Comparison of ENCODE assay signal across 9 cellular contexts in genomic region chr17:59839646-59840328, GRCh38. TPM values are rescaled to one million over a fixed set of nuclear protein-coding genes. Genes with fewer than 3 reads are reported as not detected.
DNase-seq lines count a peak whose midpoint lies in the region; ATAC-seq, FAIRE-seq and TF ChIP-seq lines count a peak whose summit lies in the region.
"Had no signal": no experiment of that assay in that cellular context is flagged by ENCODE, and none has a peak within 500 bp of the region (broad histone marks: within the 10 kb centered on the region; RNA-seq: fewer than 3 reads in every experiment).

No MANE protein-coding gene starts in this region.

- peaks cover 0 to 3% of the 10 kb centered on the region in 2 donors for H3K4me1 ChIP-seq in small intestine (ENCODE audit: control insufficient read depth in 2 of 2, insufficient read depth in 1 of 2, low read depth in 1 of 2, low read length in 1 of 2)

- H3K27ac ChIP-seq in small intestine (ENCODE audit: low read depth in 1 of 2, low read length in 1 of 2), result peak overlapping the region; percentile 98 to 99

- no peaks in the 10 kb centered on the region for H3K9me3 Mint-ChIP-seq in T-helper 2 cell treated with Interferon-gamma antibody and Interleukin-4, amounts not matched to agents 5 μg/mL and 100 μg/mL, for 36 hours

- peaks cover 3 to 9% of the 10 kb centered on the region in 2 donors for H3K36me3 ChIP-seq in small intestine (ENCODE audit: control insufficient read depth in 2 of 2, insufficient read depth in 2 of 2, low read length in 2 of 2)

- peak overlapping the region; percentile 99 for H3K4me3 Mint-ChIP-seq in T-helper 2 cell treated with Interferon-gamma antibody and Interleukin-4, amounts not matched to agents 5 μg/mL and 100 μg/mL, for 36 hours

- WGBS in small intestine, 3 donors, result 3 to 17% (median 6%) methylated on average over 6 of the region's 6 CpGs

- peak overlapping the region; percentile 80 for H3K4me3 ChIP-seq in fibroblast of villous mesenchyme (ENCODE audit: low read depth, low read length)
- H3K4me3 ChIP-seq in small intestine (ENCODE audit: low read depth in 1 of 2, low read length in 2 of 2), result peak overlapping the region; percentile 51 to 72

- ATAC-seq in omental fat pad (ENCODE audit: low FRiP score) (no peak), HG03025 (IDR thresholded peaks at IDR 0.05; ENCODE audit: low FRiP score, unreplicated experiment) (no peak), HG03039 (IDR thresholded peaks at IDR 0.05; ENCODE audit: unreplicated experiment) (no peak)

- no peak for FAIRE-seq in small intestine (lab: Jason Lieb, UNC)
- FAIRE-seq: A204.1 had no signal

- peaks cover 27% of the 10 kb centered on the region for H3K4me1 Mint-ChIP-seq in T-helper 2 cell treated with Interferon-gamma antibody and Interleukin-4, amounts not matched to agents 5 μg/mL and 100 μg/mL, for 36 hours (ENCODE audit: low read depth)

- DNase-seq in DMS 273 (lab: John Stamatoyannopoulos, UW; ENCODE audit: unreplicated experiment) (peak; percentile 58), DMS 273 treated with DMSO at 0.1 percent for 48 hours (lab: John Stamatoyannopoulos, UW) (no peak), fibroblast of villous mesenchyme (ENCODE audit: low read depth) (peak; percentile 55), small intestine (peak; percentile 47), omental fat pad (ENCODE audit: low spot score) (no peak)
- DNase-seq in T-helper 2 cell treated with Interferon-gamma antibody and Interleukin-4, amounts not matched to agents 5 μg/mL and 100 μg/mL, for 36 hours (ENCODE audit: low spot score), result no peak

- peaks cover 58% of the 10 kb centered on the region for H3K36me3 Mint-ChIP-seq in T-helper 2 cell treated with Interferon-gamma antibody and Interleukin-4, amounts not matched to agents 5 μg/mL and 100 μg/mL, for 36 hours (ENCODE audit: low read depth)

- peak overlapping the region; percentile 99 for H3K27ac Mint-ChIP-seq in T-helper 2 cell treated with Interferon-gamma antibody and Interleukin-4, amounts not matched to agents 5 μg/mL and 100 μg/mL, for 36 hours

- H3K9me3 ChIP-seq in small intestine (ENCODE audit: control insufficient read depth, low read depth), result no peaks in the 10 kb centered on the region

- H3K27me3 Mint-ChIP-seq in T-helper 2 cell treated with Interferon-gamma antibody and Interleukin-4, amounts not matched to agents 5 μg/mL and 100 μg/mL, for 36 hours (ENCODE audit: low read depth), result peaks cover 7% of the 10 kb centered on the region

- TF ChIP-seq CTCF in fibroblast of villous mesenchyme (IDR thresholded peaks at IDR 0.05; ENCODE audit: insufficient read depth, low read depth, low read length) (no peak), omental fat pad (IDR thresholded peaks at IDR 0.05) (no peak)

- no peaks in the 10 kb centered on the region for H3K27me3 ChIP-seq in small intestine (ENCODE audit: control insufficient read depth in 2 of 2, insufficient read depth in 2 of 2, low read length in 2 of 2)

RNA-seq across cellular contexts. Expression of gene TUBD1, which starts 53.0 kb away (rescaled TPM):
- 4.2 and 6.5 TPM in 2 replicates for total RNA-seq in fibroblast of villous mesenchyme
- 1 to 10 TPM; 5.2 to 8.1 (median 6.8) TPM for polyA plus RNA-seq in small intestine
- total RNA-seq in omental fat pad, result 10 to 100 TPM in 1 of 4 donors, 1 to 10 TPM in 3; 5.3 to 14.5 (median 7.2) TPM

RNA-seq across cellular contexts. Expression of gene RPS6KB1, which starts 53.1 kb away (rescaled TPM):
- total RNA-seq in fibroblast of villous mesenchyme (22.2 and 26.3 TPM in 2 replicates), omental fat pad (10 to 100 TPM; 30.6 to 56.3 (median 35.4) TPM)
- polyA plus RNA-seq in small intestine, result 10 to 100 TPM in 1 of 3 donors, 1 to 10 TPM in 2; 6.5 to 10.6 (median 8.9) TPM

Comparison
In these comparisons a context has a peak if more than half of its experiments do, and no peak if none do; other contexts are left out.
1. DNase-seq: peak in DMS 273 (single experiment), fibroblast of villous mesenchyme (single experiment) and small intestine (single experiment); none in DMS 273 treated with DMSO at 0.1 percent for 48 hours (single experiment), T-helper 2 cell treated with Interferon-gamma antibody and Interleukin-4, amounts not matched to agents 5 μg/mL and 100 μg/mL, for 36 hours (single experiment) and omental fat pad (single experiment).